Comparison of ENCODE assay signal across 24 cellular contexts in the genomic region with DNA sequence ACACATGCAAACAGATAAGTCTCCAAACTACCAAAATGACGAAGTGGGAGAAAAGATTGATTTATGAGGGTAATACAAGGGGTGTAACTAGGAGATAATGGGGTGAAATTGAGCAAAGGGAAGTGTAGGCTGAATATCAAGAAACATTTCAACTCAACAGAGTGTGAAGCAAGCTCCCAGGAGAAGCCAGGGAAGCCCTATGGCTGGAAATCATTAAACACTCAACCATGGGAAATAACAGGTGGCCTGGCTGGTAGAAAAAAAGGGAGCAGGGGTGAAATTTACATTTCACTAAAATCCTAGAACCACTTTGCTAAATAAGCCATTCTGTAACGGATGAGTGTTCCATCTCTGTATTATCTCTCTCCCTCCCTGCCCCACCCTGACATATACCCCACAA. TPM values are rescaled to one million over a fixed set of nuclear protein-coding genes. Genes with fewer than 3 reads are reported as not detected.
A peak's percentile ranks its signal among the peaks of the same experiment; 100 is the strongest.
DNase-seq lines count a peak whose midpoint lies in the region; FAIRE-seq and TF ChIP-seq lines count a peak whose summit lies in the region.
"Had no signal": no experiment of that assay in that cellular context is flagged by ENCODE, and none has a peak within 500 bp of the region (broad histone marks: within the 10 kb centered on the region; RNA-seq: fewer than 3 reads in every experiment).

No MANE protein-coding gene starts in this region.

- no peaks in the 10 kb centered on the region for H3K27me3 ChIP-seq in MM.1S (replicated peaks; ENCODE audit: insufficient read depth, low read length)

- H3K27me3 Mint-ChIP-seq in CD14-positive monocyte (ENCODE audit: low read depth in 3 of 3): peaks cover 5 to 12% (median 9%) of the 10 kb centered on the region in 3 donors

- no peaks in the 10 kb centered on the region for H3K9me3 ChIP-seq in MM.1S (replicated peaks; ENCODE audit: insufficient read depth, low read length)
- H3K9me3 ChIP-seq: BE2C had no signal

- no peaks in the 10 kb centered on the region for H3K4me1 ChIP-seq in MM.1S (ENCODE audit: low read length)
- H3K4me1 ChIP-seq: BE2C had no signal

- H2AFZ ChIP-seq in MM.1S (ENCODE audit: low read length): no peak overlapping the region

- H3K9me2 ChIP-seq in MM.1S (replicated peaks; ENCODE audit: insufficient read depth, low read length): no peaks in the 10 kb centered on the region

- no peak overlapping the region for H3K27ac ChIP-seq in MM.1S (ENCODE audit: low read length)

- intact Hi-C loops in CD14-positive monocyte (cut with micrococcal nuclease): no loop called here

- no peak overlapping the region for H3K4me3 Mint-ChIP-seq in CD14-positive monocyte
- H3K4me3 Mint-ChIP-seq: CD4-positive, CD25-positive, alpha-beta regulatory T cell had no signal

- H3K9ac ChIP-seq in MM.1S (ENCODE audit: low read length): no peak overlapping the region

- H3K27ac Mint-ChIP-seq in CD14-positive monocyte: no peak overlapping the region
- H3K27ac Mint-ChIP-seq: CD4-positive, CD25-positive, alpha-beta regulatory T cell had no signal

- peaks cover 0 to 11% (median 3%) of the 10 kb centered on the region in 7 donors for H3K9me3 Mint-ChIP-seq in CD14-positive monocyte

- H3F3A ChIP-seq in MM.1S (ENCODE audit: insufficient read depth, low read length): no peaks in the 10 kb centered on the region

- DNase-seq in NCI-H1417 (lab: John Stamatoyannopoulos, UW) (peak in 2 of 3 experiments; percentile 28 to 55), NCI-H1417 treated with DMSO at 0.1 percent for 48 hours (lab: John Stamatoyannopoulos, UW) (no peak), DMS53 treated with DMSO at 0.1 percent for 48 hours (lab: John Stamatoyannopoulos, UW; ENCODE audit: unreplicated experiment) (peak; percentile 45), left kidney (ENCODE audit: low read depth, low spot score) (peak; percentile 65), urothelium cell line (ENCODE audit: low spot score) (no peak), MM.1S (no peak), CD14-positive monocyte (ENCODE audit: low spot score) (no peak)
- DNase-seq: 8988T; BE2C; CD4-positive, CD25-positive, alpha-beta regulatory T cell; DMS 273 treated with DMSO at 0.1 percent for 48 hours; GDM1; KG1; MV-4-11; NCI-H1436; NCI-H187 treated with DMSO at 0.1 percent for 48 hours; NCI-H2107; NCI-H2227 treated with DMSO at 0.1 percent for 48 hours; NCI-H510A; NCI-H82 had no signal

- H3K4me3 ChIP-seq in MM.1S (ENCODE audit: low read length): no peak overlapping the region

- no peaks in the 10 kb centered on the region for H3K36me3 Mint-ChIP-seq in CD14-positive monocyte
- H3K36me3 Mint-ChIP-seq: CD4-positive, CD25-positive, alpha-beta regulatory T cell had no signal

- H3K4me2 ChIP-seq in MM.1S (ENCODE audit: low read depth, low read length): no peak overlapping the region

- peak; percentile 32 for FAIRE-seq in urothelium cell line (lab: Jason Lieb, UNC)
- FAIRE-seq: GM18507, GM19239, H54, HTR-8/SVneo had no signal

- no peaks in the 10 kb centered on the region for H4K20me1 ChIP-seq in MM.1S (ENCODE audit: insufficient read depth, low read length)

- peaks cover 4% of the 10 kb centered on the region for H3K4me1 Mint-ChIP-seq in CD14-positive monocyte
- H3K4me1 Mint-ChIP-seq: CD4-positive, CD25-positive, alpha-beta regulatory T cell had no signal

- TF ChIP-seq CTCF in MM.1S (IDR thresholded peaks at IDR 0.05; ENCODE audit: low read length) (no peak), CD14-positive monocyte (IDR thresholded peaks at IDR 0.05) (no peak)

- H3K36me3 ChIP-seq in MM.1S (replicated peaks; ENCODE audit: insufficient read depth, low read length): no peaks in the 10 kb centered on the region
- H3K36me3 ChIP-seq: BE2C had no signal

- no peaks in the 10 kb centered on the region for H3K79me2 ChIP-seq in MM.1S (ENCODE audit: low read length)

RNA-seq across cellular contexts. Expression of a gene that starts 40.9 kb away (rescaled TPM):
- not detected for polyA plus RNA-seq in CD14-positive monocyte
- polyA plus RNA-seq: CD4-positive, CD25-positive, alpha-beta regulatory T cell had no signal

Comparison
In these comparisons a context has a peak if more than half of its experiments do, and no peak if none do; other contexts are left out.
1. DNase-seq: peak in NCI-H1417 (2 of 3), DMS53 treated with DMSO at 0.1 percent for 48 hours (single experiment) and left kidney (single experiment); none in NCI-H1417 treated with DMSO at 0.1 percent for 48 hours (single experiment), urothelium cell line (single experiment), MM.1S (single experiment) and CD14-positive monocyte (single experiment).